Comparison of ENCODE assay signal across 8 cellular contexts in the genomic region with DNA sequence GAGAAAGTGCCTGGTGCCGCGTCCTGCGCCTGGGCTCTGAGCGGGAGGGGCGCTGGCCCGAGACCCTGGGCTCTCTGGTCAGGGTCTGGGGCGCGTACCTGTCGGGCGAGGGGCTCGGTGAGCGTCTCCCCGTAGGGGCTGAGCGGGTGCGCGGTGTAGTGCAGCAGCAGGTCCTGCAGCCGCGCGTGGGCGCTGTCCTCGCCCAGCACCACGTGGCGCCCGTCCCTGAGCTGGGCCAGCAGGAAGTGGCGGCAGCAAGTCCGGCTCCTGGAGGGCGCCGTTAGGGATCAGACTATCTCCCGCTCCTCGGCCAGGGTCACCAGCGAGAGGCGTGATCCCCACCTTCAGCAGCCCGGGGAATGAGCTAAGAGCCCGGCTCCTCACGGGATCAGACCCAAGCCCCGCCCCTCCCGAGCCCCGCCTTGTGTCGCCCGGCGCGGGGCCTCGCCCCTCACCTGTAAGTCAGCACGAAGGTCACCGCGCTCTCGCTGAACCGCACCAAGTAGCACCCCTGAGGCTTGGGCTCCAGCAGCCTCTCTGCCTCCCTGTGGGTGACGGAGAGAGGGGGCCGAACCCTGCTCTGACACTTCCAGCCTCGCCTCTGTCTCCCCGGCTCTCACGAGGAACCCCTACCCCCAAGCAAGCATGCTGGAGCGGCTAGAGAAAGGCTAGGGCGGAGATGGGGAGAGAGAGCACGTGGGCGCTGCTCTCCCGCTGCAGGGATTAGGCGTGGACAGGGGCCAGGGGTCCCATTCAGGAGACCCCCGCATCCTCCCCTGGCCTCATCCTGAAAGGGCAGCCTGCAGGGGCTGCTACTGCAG. TPM values are rescaled to one million over a fixed set of nuclear protein-coding genes. Genes with fewer than 3 reads are reported as not detected.
A peak's percentile ranks its signal among the peaks of the same experiment; 100 is the strongest.
DNase-seq lines count a peak whose midpoint lies in the region; ATAC-seq and TF ChIP-seq lines count a peak whose summit lies in the region.

No MANE protein-coding gene starts in this region.

- BruUV-seq in PC-3 (replicated peaks; lab: Mats Ljungman, UMichigan) = no TSS peak

- peak overlapping the region; percentile 83 for H3K27ac ChIP-seq in PC-3 (ENCODE audit: low read length)
- H3K27ac ChIP-seq in testis = no peak overlapping the region

- no peaks in the 10 kb centered on the region for H3K9me3 ChIP-seq in PC-3 (ENCODE audit: low read length)
- no peaks in the 10 kb centered on the region for H3K9me3 ChIP-seq in testis

- no peaks in the 10 kb centered on the region for H3F3A ChIP-seq in PC-3 (ENCODE audit: low read length, unreplicated experiment)

- DNase-seq in ACHN (peak; percentile 40), GM19238 (ENCODE audit: insufficient read length, low spot score) (peak; percentile 63), PC-3 (peak; percentile 64), activated gamma-delta T cell (lab: John Stamatoyannopoulos, UW) (peak; percentile 78), germinal center (ENCODE audit: low spot score) (peak; percentile 71), omental fat pad (ENCODE audit: low spot score) (no peak), testis (peak; percentile 77)

- WGBS in testis, 2 donors = 7% methylated on average over 51 of the region's 60 CpGs; no CpG with 5 or more reads in 1 of the 2 donors

- ATAC-seq in PC-3 = peak; percentile 62
- ATAC-seq in omental fat pad (ENCODE audit: low FRiP score) = peak; percentile 75
- no peak for ATAC-seq in GM19467 (IDR thresholded peaks at IDR 0.05; ENCODE audit: unreplicated experiment)

- POLR2A ChIA-PET in PC-3 (lab: Charles Lee; ENCODE audit: unreplicated experiment) = no interaction called here

- in situ Hi-C loops in ACHN (cut with HindIII; ENCODE audit: low pct_ligation_motif_present, low pct_unique_long_range_greater_than_20kb, low sequenced_read_pairs) = no loop called here

- H3K27me3 ChIP-seq in PC-3 (ENCODE audit: low read length) (no peaks in the 10 kb centered on the region), testis (no peaks in the 10 kb centered on the region)

- CTCF ChIA-PET in PC-3 (lab: Charles Lee) = interaction anchor here (0.6 to 1.2 kb wide), 4 partner anchors 46 to 114 kb away, joined by 3 to 12 read pairs (median 6); no protein-coding TSS in a partner anchor

- H2AFZ ChIP-seq in PC-3 (ENCODE audit: low read length) = peak overlapping the region; percentile 75

- TF ChIP-seq CTCF in PC-3 (conservative IDR thresholded peaks at IDR 0.05; ENCODE audit: low read depth, low read length) (peak; percentile 68), omental fat pad (IDR thresholded peaks at IDR 0.05) (no peak), testis (IDR thresholded peaks at IDR 0.05) (peak; percentile 44 to 60 (median 56))

- H3K79me2 ChIP-seq in PC-3 (ENCODE audit: low read length) = no peaks in the 10 kb centered on the region

- no peak for TF ChIP-seq POLR2A in testis (IDR thresholded peaks at IDR 0.05)

- no peaks in the 10 kb centered on the region for H4K20me1 ChIP-seq in PC-3 (ENCODE audit: low read length)

- H3K4me1 ChIP-seq in PC-3 (ENCODE audit: insufficient read depth, low read length) (peaks cover 45% of the 10 kb centered on the region), testis (peaks cover 13% of the 10 kb centered on the region)

- intact Hi-C loops in PC-3 (cut with micrococcal nuclease) (no loop called here), testis (cut with DNase I; ENCODE audit: low total_unique reads) (no loop called here)

- H3K36me3 ChIP-seq in PC-3 (ENCODE audit: low read depth, low read length) (no peaks in the 10 kb centered on the region), testis (ENCODE audit: low read depth, missing control alignments) (no peaks in the 10 kb centered on the region)

- H3K9ac ChIP-seq in PC-3 (ENCODE audit: low read length) = peak overlapping the region; percentile 66

- H3K9me2 ChIP-seq in PC-3 (replicated peaks; ENCODE audit: low read length) = no peaks in the 10 kb centered on the region

- peak overlapping the region; percentile 59 for H3K4me3 ChIP-seq in PC-3 (ENCODE audit: low read length)
- H3K4me3 ChIP-seq in testis = peak overlapping the region; percentile 25 to 47

- peak overlapping the region; percentile 82 for H3K4me2 ChIP-seq in PC-3 (ENCODE audit: low read length)

RNA-seq across cellular contexts. Expression of gene SH2D2A, which starts 2.7 kb away (rescaled TPM):
- total RNA-seq in PC-3 (2014; rRNA removed) (6.9 and 7.8 TPM in 2 replicates), omental fat pad (1 to 10 TPM; 2.2 to 6.5 (median 3.7) TPM), testis (1 to 10 TPM in 1 of 2 donors, not detected in 1; 3.1 TPM)
- polyA plus RNA-seq in testis (ENCODE audit: insufficient read depth, low read depth, low replicate concordance) = 1.3 TPM

RNA-seq across cellular contexts. Expression of gene INSRR, which starts 45.0 kb away (rescaled TPM):
- total RNA-seq in PC-3 (2014; rRNA removed) (not detected in 2 replicates), omental fat pad (under 1 TPM in 3 of 4 donors, not detected in 1; 0.06 to 0.12 (median 0.09) TPM), testis (1 to 10 TPM; 6.4 to 7.0 TPM)
- 1.5 TPM for polyA plus RNA-seq in testis (ENCODE audit: insufficient read depth, low read depth, low replicate concordance)

RNA-seq across cellular contexts. Expression of gene PRCC, which starts 46.6 kb away (rescaled TPM):
- total RNA-seq in PC-3 (2014; rRNA removed) (103 TPM in 2 replicates), omental fat pad (10 to 100 TPM; 25.5 to 34.7 (median 28.2) TPM), testis (10 to 100 TPM; 53.3 to 62.0 TPM)
- polyA plus RNA-seq in testis (ENCODE audit: insufficient read depth, low read depth, low replicate concordance) = 68.3 TPM

RNA-seq across cellular contexts. Expression of gene NTRK1, which starts 46.7 kb away (rescaled TPM):
- total RNA-seq in PC-3 (2014; rRNA removed) (0.15 and 0.40 TPM in 2 replicates), omental fat pad (1 to 10 TPM; 1.3 to 6.3 (median 1.6) TPM), testis (10 to 100 TPM; 14.6 to 38.8 TPM)
- 4.7 TPM for polyA plus RNA-seq in testis (ENCODE audit: insufficient read depth, low read depth, low replicate concordance)

Comparison
In these comparisons a context has a peak if more than half of its experiments do, and no peak if none do; other contexts are left out.
1. CTCF ChIP-seq: peak in PC-3 (single experiment) and testis (3 of 3); none in omental fat pad (0 of 3).